Comparison of ENCODE assay signal across 18 cellular contexts in genomic region chr4:47562297-47562696, GRCh38.
DNase-seq lines count a peak whose midpoint lies in the region; ATAC-seq and TF ChIP-seq lines count a peak whose summit lies in the region.
"Had no signal": no experiment of that assay in that cellular context is flagged by ENCODE, and none has a peak within 500 bp of the region (broad histone marks: within the 10 kb centered on the region; RNA-seq: fewer than 3 reads in every experiment).

No MANE protein-coding gene starts in this region.

- intact Hi-C loops in aorta (cut with DNase I) = loop anchor here (5.0 kb wide), 2 partner anchors 70 to 75 kb away; partner anchors contain the start of gene ATP10D (in 1 of the 2)

- H3K27ac ChIP-seq in aorta (ENCODE audit: low read depth in 1 of 2, low read length in 2 of 2) = no peak overlapping the region
- H3K27ac ChIP-seq in suprapubic skin = no peak overlapping the region
- H3K27ac ChIP-seq: 22Rv1; BLaER1 treated with 17β-estradiol and CSF1 and Interleukin-3, amounts not matched to agents 10 nM and 100 nM; KMS-11 had no signal

- DNase-seq in DMS 273 (lab: John Stamatoyannopoulos, UW; ENCODE audit: unreplicated experiment) = peak; percentile 9
- DNase-seq in DMS 273 treated with DMSO at 0.1 percent for 48 hours (lab: John Stamatoyannopoulos, UW) = no peak
- DNase-seq in OCI-M1 (lab: John Stamatoyannopoulos, UW) = peak; percentile 28
- DNase-seq in central memory CD4-positive, alpha-beta T cell = peak; percentile 18
- DNase-seq in aorta = no peak
- no peak for DNase-seq in NCI-H2171 (lab: John Stamatoyannopoulos, UW)
- no peak for DNase-seq in suprapubic skin (ENCODE audit: low spot score in 2 of 2)
- DNase-seq: COR-L47, DMS79 treated with DMSO at 0.1 percent for 48 hours, MM.1S, NCI-H1105, NCI-H187, NCI-H510A, RPMI8226 had no signal

- TF ChIP-seq CTCF in suprapubic skin (IDR thresholded peaks at IDR 0.05) = no peak

- H3K27me3 ChIP-seq in aorta (ENCODE audit: control insufficient read depth in 1 of 2, insufficient read depth in 2 of 2, low read length in 1 of 2) (no peaks in the 10 kb centered on the region), suprapubic skin (no peaks in the 10 kb centered on the region)
- H3K27me3 ChIP-seq: BLaER1 treated with 17β-estradiol and CSF1 and Interleukin-3, amounts not matched to agents 10 nM and 100 nM had no signal

- WGBS in aorta, 2 donors = 73 to 81% methylated on average over 3 of the region's 3 CpGs
- WGBS in suprapubic skin = 62% methylated on average over 3 of the region's 3 CpGs

- no peak for TF ChIP-seq EP300 in suprapubic skin (IDR thresholded peaks at IDR 0.05)

- peaks cover 0 to 12% of the 10 kb centered on the region in 2 donors for H3K36me3 ChIP-seq in aorta (ENCODE audit: control insufficient read depth in 1 of 2, insufficient read depth in 2 of 2, low read length in 1 of 2)
- H3K36me3 ChIP-seq in suprapubic skin = peaks cover 40% of the 10 kb centered on the region

- no peaks in the 10 kb centered on the region for H3K4me1 ChIP-seq in aorta (ENCODE audit: control insufficient read depth in 1 of 2, insufficient read depth in 2 of 2, low read length in 2 of 2)
- H3K4me1 ChIP-seq in suprapubic skin = no peaks in the 10 kb centered on the region

- no peak for TF ChIP-seq POLR2A in suprapubic skin (IDR thresholded peaks at IDR 0.05)

- H3K9me3 ChIP-seq in aorta (ENCODE audit: control insufficient read depth, low read length) (no peaks in the 10 kb centered on the region), suprapubic skin (no peaks in the 10 kb centered on the region)

- no peak for ATAC-seq in aorta (ENCODE audit: low FRiP score)
- ATAC-seq in HG02571 (IDR thresholded peaks at IDR 0.05; ENCODE audit: unreplicated experiment) = no peak

- no peak overlapping the region for H3K4me3 ChIP-seq in aorta (ENCODE audit: low read length in 2 of 2)
- H3K4me3 ChIP-seq in suprapubic skin = no peak overlapping the region
- H3K4me3 ChIP-seq: BLaER1 treated with 17β-estradiol and CSF1 and Interleukin-3, amounts not matched to agents 10 nM and 100 nM had no signal

Comparison
In these comparisons a context has a peak if more than half of its experiments do, and no peak if none do; other contexts are left out.
1. DNase-seq: peak in DMS 273 (single experiment), OCI-M1 (single experiment) and central memory CD4-positive, alpha-beta T cell (single experiment); none in DMS 273 treated with DMSO at 0.1 percent for 48 hours (single experiment), aorta (0 of 2), NCI-H2171 (single experiment) and suprapubic skin (0 of 2).